ENCODE assay signal across 19 cellular contexts in the genomic region with DNA sequence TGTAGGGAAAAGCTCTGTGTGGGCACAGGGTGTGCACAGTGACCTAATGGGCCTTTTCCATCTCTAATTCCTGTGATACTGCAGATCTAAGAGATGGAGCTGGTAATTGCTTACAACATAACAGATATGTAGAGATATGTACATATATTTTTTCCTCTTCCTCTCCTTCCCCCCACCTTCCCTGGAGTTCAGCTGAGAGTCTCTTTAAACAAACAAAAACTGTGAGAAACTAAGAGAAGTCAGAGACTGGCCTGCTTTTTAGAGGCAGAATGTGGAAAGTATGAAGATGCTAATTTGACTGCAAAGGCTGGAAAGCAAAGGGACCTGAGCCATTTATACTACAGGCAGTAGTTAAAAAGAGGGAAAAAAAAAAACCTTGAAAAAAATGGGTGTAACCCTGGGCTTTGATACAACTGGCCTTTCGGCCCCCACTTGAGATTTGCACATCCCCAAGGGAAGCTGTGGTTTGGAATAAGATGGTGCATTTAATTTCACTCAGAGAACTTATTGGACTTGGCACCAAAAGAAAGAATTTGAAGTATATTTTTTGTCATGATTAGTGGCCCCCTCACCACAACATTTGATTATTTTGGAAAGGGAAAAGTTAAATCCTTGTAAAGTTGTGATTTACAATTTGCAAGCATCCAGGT.
DNase-seq lines count a peak whose midpoint lies in the region; ATAC-seq and TF ChIP-seq lines count a peak whose summit lies in the region.
"Had no signal": no experiment of that assay in that cellular context is flagged by ENCODE, and none has a peak within 500 bp of the region (broad histone marks: within the 10 kb centered on the region; RNA-seq: fewer than 3 reads in every experiment).

No MANE protein-coding gene starts in this region.

- DNase-seq in ascending aorta (ENCODE audit: low spot score in 2 of 2), result no peak
- peak in 1 of 5 donors; percentile 13 for DNase-seq in heart left ventricle
- no peak for DNase-seq in activated naive CD4-positive, alpha-beta T cell treated with anti-CD3 and anti-CD28 coated beads, Interleukin-2, amount 50 U/mL, for 72 hours (ENCODE audit: low spot score in 2 of 2)
- DNase-seq: activated CD4-positive, CD25-positive, alpha-beta regulatory T cell treated with anti-CD3 and anti-CD28 coated beads, Interleukin-2, amount 50 U/mL, for 72 hours; Caco-2; endodermal cell; Kasumi-1; naive B cell; NCI-H1436 treated with DMSO at 0.1 percent for 48 hours; NCI-H226; SHP77; stimulated activated naive CD8-positive, alpha-beta T cell treated with anti-CD3 and anti-CD28 coated beads, Interleukin-15, amount 100 ng/mL, for 72 hours had no signal

- H3K27me3 Mint-ChIP-seq in activated T-helper 17 cell treated with anti-CD3 and anti-CD28 coated beads, Interleukin-2, amount 50 U/mL, for 72 hours, result no peaks in the 10 kb centered on the region
- H3K27me3 Mint-ChIP-seq: naive B cell; stimulated activated naive CD8-positive, alpha-beta T cell treated with anti-CD3 and anti-CD28 coated beads, Interleukin-15, amount 100 ng/mL, for 72 hours had no signal

- H3K4me2 ChIP-seq in BLaER1 treated with 17β-estradiol and CSF1 and Interleukin-3, amounts not matched to agents 10 nM and 100 nM, result peak overlapping the region; percentile 15 to 73 (median 47); a peak in 19 of 22 replicates

- H3K9me3 ChIP-seq in BLaER1 treated with 17β-estradiol and CSF1 and Interleukin-3, amounts not matched to agents 10 nM and 100 nM (replicated peaks in 1 of 11), result no peaks in the 10 kb centered on the region; a peak in 1 of 22 replicates
- H3K9me3 ChIP-seq in ascending aorta (no peaks in the 10 kb centered on the region), heart left ventricle (no peaks in the 10 kb centered on the region)
- H3K9me3 ChIP-seq: Caco-2, prostate gland had no signal

- H4K20me1 ChIP-seq in BLaER1 treated with 17β-estradiol and CSF1 and Interleukin-3, amounts not matched to agents 10 nM and 100 nM, result no peaks in the 10 kb centered on the region

- H3K4me3 ChIP-seq in BLaER1 treated with 17β-estradiol and CSF1 and Interleukin-3, amounts not matched to agents 10 nM and 100 nM, result no peak overlapping the region
- H3K4me3 ChIP-seq in ascending aorta, result peak overlapping the region; percentile 22 to 52
- H3K4me3 ChIP-seq in heart left ventricle, result peak overlapping the region in 1 of 12 donors; percentile 32
- H3K4me3 ChIP-seq in skin epidermis, result no peak overlapping the region
- H3K4me3 ChIP-seq: GM12878, prostate gland had no signal

- H3K4me1 ChIP-seq in BLaER1 treated with 17β-estradiol and CSF1 and Interleukin-3, amounts not matched to agents 10 nM and 100 nM, result peaks cover 6 to 23% (median 17%) of the 10 kb centered on the region in 10 experiments; a peak in 16 of 20 replicates
- peaks cover 0 to 3% of the 10 kb centered on the region in 2 donors for H3K4me1 ChIP-seq in ascending aorta
- H3K4me1 ChIP-seq in heart left ventricle, result peaks cover 0 to 18% (median 6%) of the 10 kb centered on the region in 12 donors
- H3K4me1 ChIP-seq: Caco-2, prostate gland had no signal

- ATAC-seq in heart left ventricle (no peak), HG02610 (IDR thresholded peaks at IDR 0.05; ENCODE audit: unreplicated experiment) (no peak), GM19397 (IDR thresholded peaks at IDR 0.05; ENCODE audit: unreplicated experiment) (no peak)
- ATAC-seq in activated T-helper 17 cell treated with anti-CD3 and anti-CD28 coated beads, Interleukin-2, amount 50 U/mL, for 72 hours (replicated peaks), result no peak
- no peak for ATAC-seq in activated naive CD4-positive, alpha-beta T cell treated with anti-CD3 and anti-CD28 coated beads, Interleukin-2, amount 50 U/mL, for 72 hours
- ATAC-seq: GM12878; stimulated activated naive CD8-positive, alpha-beta T cell treated with anti-CD3 and anti-CD28 coated beads, Interleukin-15, amount 100 ng/mL, for 72 hours had no signal

- H3K27ac Mint-ChIP-seq in activated T-helper 17 cell treated with anti-CD3 and anti-CD28 coated beads, Interleukin-2, amount 50 U/mL, for 72 hours, result no peak overlapping the region
- H3K27ac Mint-ChIP-seq in activated naive CD4-positive, alpha-beta T cell treated with anti-CD3 and anti-CD28 coated beads, Interleukin-2, amount 50 U/mL, for 72 hours, result no peak overlapping the region
- H3K27ac Mint-ChIP-seq: endodermal cell; stimulated activated naive CD8-positive, alpha-beta T cell treated with anti-CD3 and anti-CD28 coated beads, Interleukin-15, amount 100 ng/mL, for 72 hours had no signal

- no peak for TF ChIP-seq POLR2A in heart left ventricle (IDR thresholded peaks at IDR 0.05)

- H3K27ac ChIP-seq in BLaER1 treated with 17β-estradiol and CSF1 and Interleukin-3, amounts not matched to agents 10 nM and 100 nM, result no peak overlapping the region
- H3K27ac ChIP-seq in ascending aorta (peak overlapping the region; percentile 55 to 62), heart left ventricle (peak overlapping the region in 8 of 12 donors; percentile 6 to 62 (median 44)), skin epidermis (peak overlapping the region in 11 of 21 experiments; percentile 1 to 81 (median 26))
- H3K27ac ChIP-seq: prostate gland had no signal

- WGBS in heart left ventricle, 4 donors, result 52 to 73% (median 61%) methylated on average over 1 of the region's 1 CpG

- TF ChIP-seq CTCF in ascending aorta (IDR thresholded peaks at IDR 0.05) (no peak), heart left ventricle (IDR thresholded peaks at IDR 0.05) (no peak)

- H3K4me1 Mint-ChIP-seq in activated T-helper 17 cell treated with anti-CD3 and anti-CD28 coated beads, Interleukin-2, amount 50 U/mL, for 72 hours, result no peaks in the 10 kb centered on the region
- H3K4me1 Mint-ChIP-seq: stimulated activated naive CD8-positive, alpha-beta T cell treated with anti-CD3 and anti-CD28 coated beads, Interleukin-15, amount 100 ng/mL, for 72 hours had no signal

- no peaks in the 10 kb centered on the region for H3K9me3 Mint-ChIP-seq in activated T-helper 17 cell treated with anti-CD3 and anti-CD28 coated beads, Interleukin-2, amount 50 U/mL, for 72 hours
- no peaks in the 10 kb centered on the region for H3K9me3 Mint-ChIP-seq in activated naive CD4-positive, alpha-beta T cell treated with anti-CD3 and anti-CD28 coated beads, Interleukin-2, amount 50 U/mL, for 72 hours
- H3K9me3 Mint-ChIP-seq: endodermal cell; naive B cell; stimulated activated naive CD8-positive, alpha-beta T cell treated with anti-CD3 and anti-CD28 coated beads, Interleukin-15, amount 100 ng/mL, for 72 hours had no signal

- no peaks in the 10 kb centered on the region for H3K27me3 ChIP-seq in BLaER1 treated with 17β-estradiol and CSF1 and Interleukin-3, amounts not matched to agents 10 nM and 100 nM
- H3K27me3 ChIP-seq in ascending aorta (no peaks in the 10 kb centered on the region), heart left ventricle (no peaks in the 10 kb centered on the region)

- H3K36me3 Mint-ChIP-seq in activated T-helper 17 cell treated with anti-CD3 and anti-CD28 coated beads, Interleukin-2, amount 50 U/mL, for 72 hours (ENCODE audit: low read depth), result no peaks in the 10 kb centered on the region
- no peaks in the 10 kb centered on the region for H3K36me3 Mint-ChIP-seq in activated naive CD4-positive, alpha-beta T cell treated with anti-CD3 and anti-CD28 coated beads, Interleukin-2, amount 50 U/mL, for 72 hours
- H3K36me3 Mint-ChIP-seq: naive B cell had no signal

- H3K4me3 Mint-ChIP-seq in activated T-helper 17 cell treated with anti-CD3 and anti-CD28 coated beads, Interleukin-2, amount 50 U/mL, for 72 hours, result no peak overlapping the region
- H3K4me3 Mint-ChIP-seq: endodermal cell; stimulated activated naive CD8-positive, alpha-beta T cell treated with anti-CD3 and anti-CD28 coated beads, Interleukin-15, amount 100 ng/mL, for 72 hours had no signal

- intact Hi-C loops in ascending aorta (cut with DNase I), result loop anchor here (5.0 kb wide), 1 partner anchor 80 kb away; no protein-coding TSS in a partner anchor
- intact Hi-C loops in heart left ventricle (cut with DNase I), result loop anchor here in 1 of 10 donors (10.0 kb wide), 1 partner anchor 497 kb away; a partner anchor contains a TSS

- H3K36me3 ChIP-seq in BLaER1 treated with 17β-estradiol and CSF1 and Interleukin-3, amounts not matched to agents 10 nM and 100 nM, result no peaks in the 10 kb centered on the region
- H3K36me3 ChIP-seq in ascending aorta, result no peaks in the 10 kb centered on the region
- H3K36me3 ChIP-seq in heart left ventricle, result no peaks in the 10 kb centered on the region
- H3K36me3 ChIP-seq: prostate gland had no signal

- no peak overlapping the region for H3K9ac ChIP-seq in BLaER1 treated with 17β-estradiol and CSF1 and Interleukin-3, amounts not matched to agents 10 nM and 100 nM

Comparison
In these comparisons a context has a peak if more than half of its experiments do, and no peak if none do; other contexts are left out.
1. H3K27ac ChIP-seq: peak in ascending aorta (2 of 2), heart left ventricle (8 of 12) and skin epidermis (11 of 21); none in BLaER1 treated with 17β-estradiol and CSF1 and Interleukin-3, amounts not matched to agents 10 nM and 100 nM (0 of 11).
2. H3K4me3 ChIP-seq: peak in ascending aorta (2 of 2); none in BLaER1 treated with 17β-estradiol and CSF1 and Interleukin-3, amounts not matched to agents 10 nM and 100 nM (0 of 10) and skin epidermis (0 of 7).